Comparison of ENCODE assay signal across 1 cellular context in the genomic region with DNA sequence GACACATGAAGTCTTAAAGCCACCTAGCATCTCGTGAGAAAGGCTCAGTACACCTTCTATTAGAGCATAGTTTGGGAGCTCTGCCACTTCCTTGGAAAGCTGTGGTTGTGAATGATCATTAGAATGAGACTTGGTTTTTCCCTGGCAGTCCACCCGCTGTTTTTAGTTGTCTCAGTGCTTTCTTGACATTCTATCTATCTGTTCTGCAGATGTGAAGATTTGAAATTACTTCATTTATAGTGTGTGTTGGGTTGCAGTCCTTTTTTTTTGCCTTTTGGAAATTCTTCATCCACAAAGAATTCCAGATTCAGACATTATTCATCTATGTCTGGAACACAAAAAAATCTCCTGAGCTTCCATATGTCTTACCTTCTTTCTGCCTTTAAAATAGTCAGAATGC.
TF ChIP-seq lines count a peak whose summit lies in the region.

No MANE protein-coding gene starts in this region.

TF ChIP-seq in GM23338, 12 proteins besides CTCF, POLR2A, EP300 and RAD21 (continued from another document):
- no peak for TF ChIP-seq ZNF462 (CRISPR knock-in tag; IDR thresholded peaks at IDR 0.05)
- TF ChIP-seq ZNF114 (CRISPR knock-in tag; IDR thresholded peaks at IDR 0.05) = no peak
- TF ChIP-seq, protein P1, sequence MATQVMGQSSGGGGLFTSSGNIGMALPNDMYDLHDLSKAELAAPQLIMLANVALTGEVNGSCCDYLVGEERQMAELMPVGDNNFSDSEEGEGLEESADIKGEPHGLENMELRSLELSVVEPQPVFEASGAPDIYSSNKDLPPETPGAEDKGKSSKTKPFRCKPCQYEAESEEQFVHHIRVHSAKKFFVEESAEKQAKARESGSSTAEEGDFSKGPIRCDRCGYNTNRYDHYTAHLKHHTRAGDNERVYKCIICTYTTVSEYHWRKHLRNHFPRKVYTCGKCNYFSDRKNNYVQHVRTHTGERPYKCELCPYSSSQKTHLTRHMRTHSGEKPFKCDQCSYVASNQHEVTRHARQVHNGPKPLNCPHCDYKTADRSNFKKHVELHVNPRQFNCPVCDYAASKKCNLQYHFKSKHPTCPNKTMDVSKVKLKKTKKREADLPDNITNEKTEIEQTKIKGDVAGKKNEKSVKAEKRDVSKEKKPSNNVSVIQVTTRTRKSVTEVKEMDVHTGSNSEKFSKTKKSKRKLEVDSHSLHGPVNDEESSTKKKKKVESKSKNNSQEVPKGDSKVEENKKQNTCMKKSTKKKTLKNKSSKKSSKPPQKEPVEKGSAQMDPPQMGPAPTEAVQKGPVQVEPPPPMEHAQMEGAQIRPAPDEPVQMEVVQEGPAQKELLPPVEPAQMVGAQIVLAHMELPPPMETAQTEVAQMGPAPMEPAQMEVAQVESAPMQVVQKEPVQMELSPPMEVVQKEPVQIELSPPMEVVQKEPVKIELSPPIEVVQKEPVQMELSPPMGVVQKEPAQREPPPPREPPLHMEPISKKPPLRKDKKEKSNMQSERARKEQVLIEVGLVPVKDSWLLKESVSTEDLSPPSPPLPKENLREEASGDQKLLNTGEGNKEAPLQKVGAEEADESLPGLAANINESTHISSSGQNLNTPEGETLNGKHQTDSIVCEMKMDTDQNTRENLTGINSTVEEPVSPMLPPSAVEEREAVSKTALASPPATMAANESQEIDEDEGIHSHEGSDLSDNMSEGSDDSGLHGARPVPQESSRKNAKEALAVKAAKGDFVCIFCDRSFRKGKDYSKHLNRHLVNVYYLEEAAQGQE (IDR thresholded peaks at IDR 0.05; ENCODE audit: unreplicated experiment) = no peak
- TF ChIP-seq POLR2AphosphoS5 (IDR thresholded peaks at IDR 0.05; ENCODE audit: low read depth) = no peak
